30 cellular contexts compared by ENCODE assay signal in the genomic region with DNA sequence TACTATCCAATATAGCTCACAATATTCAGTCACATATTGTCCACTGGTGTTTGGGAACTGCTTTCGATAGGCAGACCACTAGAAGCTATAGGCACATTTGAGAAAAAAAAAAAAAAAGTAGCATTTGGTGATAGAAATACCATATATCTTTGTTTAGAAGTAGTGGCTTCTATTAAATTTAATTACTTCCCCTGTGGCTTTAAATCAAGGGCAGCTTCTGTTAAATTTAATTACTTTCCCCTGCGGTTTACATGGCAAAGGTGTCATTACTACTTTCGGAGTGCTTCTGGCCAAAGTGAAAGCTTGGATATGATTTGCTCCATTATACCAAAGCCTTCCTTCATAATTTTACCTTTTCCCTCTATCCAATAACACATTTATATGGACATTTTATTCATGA.
A peak's percentile ranks its signal among the peaks of the same experiment; 100 is the strongest.
DNase-seq lines count a peak whose midpoint lies in the region; ATAC-seq and TF ChIP-seq lines count a peak whose summit lies in the region.
"Had no signal": no experiment of that assay in that cellular context is flagged by ENCODE, and none has a peak within 500 bp of the region (broad histone marks: within the 10 kb centered on the region; RNA-seq: fewer than 3 reads in every experiment).

No MANE protein-coding gene starts in this region.

- peak overlapping the region; percentile 78 for H3K4me2 ChIP-seq in OCI-LY7 (ENCODE audit: low read length)
- H3K4me2 ChIP-seq: BLaER1, hepatocyte, neural progenitor cell, smooth muscle cell had no signal

- CTCF ChIA-PET in OCI-LY7 (lab: Charles Lee; ENCODE audit: unreplicated experiment), result interaction anchor here (0.7 kb wide), 1 partner anchor 9 kb away, joined by 4 read pairs; no protein-coding TSS in a partner anchor

- ATAC-seq in activated naive CD8-positive, alpha-beta T cell treated with anti-CD3 and anti-CD28 coated beads, Interleukin-2, amount 50 U/mL, for 24 hours, result no peak
- ATAC-seq in memory B cell (ENCODE audit: low read depth) (peak; percentile 45), GM19452 (IDR thresholded peaks at IDR 0.05; ENCODE audit: unreplicated experiment) (no peak), HG03571 (IDR thresholded peaks at IDR 0.05; ENCODE audit: unreplicated experiment) (no peak)
- ATAC-seq: activated naive CD4-positive, alpha-beta T cell treated with anti-CD3 and anti-CD28 coated beads, Interleukin-2, amount 50 U/mL, for 72 hours; gastroesophageal sphincter; T-cell had no signal

- H3K4me1 Mint-ChIP-seq in activated naive CD8-positive, alpha-beta T cell (ENCODE audit: low read depth), result peaks cover 12% of the 10 kb centered on the region
- peaks cover 8% of the 10 kb centered on the region for H3K4me1 Mint-ChIP-seq in activated naive CD8-positive, alpha-beta T cell treated with anti-CD3 and anti-CD28 coated beads, Interleukin-2, amount 50 U/mL, for 24 hours
- peaks cover 5% of the 10 kb centered on the region for H3K4me1 Mint-ChIP-seq in memory B cell

- no peaks in the 10 kb centered on the region for H3K36me3 Mint-ChIP-seq in activated naive CD8-positive, alpha-beta T cell
- no peaks in the 10 kb centered on the region for H3K36me3 Mint-ChIP-seq in activated naive CD8-positive, alpha-beta T cell treated with anti-CD3 and anti-CD28 coated beads, Interleukin-2, amount 50 U/mL, for 24 hours (ENCODE audit: low read depth)
- H3K36me3 Mint-ChIP-seq in memory B cell, result no peaks in the 10 kb centered on the region
- H3K36me3 Mint-ChIP-seq: activated naive CD4-positive, alpha-beta T cell treated with anti-CD3 and anti-CD28 coated beads, Interleukin-2, amount 50 U/mL, for 72 hours; neural progenitor cell; T-cell had no signal

- intact Hi-C loops in OCI-LY7 (cut with micrococcal nuclease; ENCODE audit: unreplicated experiment), result loop anchor here (10.0 kb wide), 4 partner anchors 376 to 1664 kb away; a partner anchor contains a TSS

- no peaks in the 10 kb centered on the region for H3K36me3 ChIP-seq in OCI-LY7 (ENCODE audit: insufficient read depth, low read length)
- H3K36me3 ChIP-seq: BLaER1, gastroesophageal sphincter, neural progenitor cell, pancreas, Peyer's patch, right atrium auricular region, suprapubic skin, upper lobe of left lung had no signal

- DNase-seq in activated naive CD8-positive, alpha-beta T cell treated with anti-CD3 and anti-CD28 coated beads, Interleukin-2, amount 50 U/mL, for 24 hours, result no peak
- DNase-seq in NCI-H1105 (lab: John Stamatoyannopoulos, UW) (peak; percentile 31), OCI-LY7 (ENCODE audit: low spot score) (no peak), memory B cell (ENCODE audit: low spot score in 2 of 2) (no peak), DMS53 (lab: John Stamatoyannopoulos, UW) (no peak)
- DNase-seq: activated CD4-positive, alpha-beta T cell treated with anti-CD3 and anti-CD28 coated beads, Interleukin-2, amount 10 ng/mL, durations not matched to agents 7 days and 5 days; anterior cingulate cortex; DMS79; GDM1; kidney glomerular epithelial cell; NCI-H1092; NCI-H446; pancreas; Peyer's patch; SHP77; stimulated activated naive CD4-positive, alpha-beta T cell treated with Interleukin-2 at 50 U/mL for 16 hours; T-cell; upper lobe of left lung had no signal

- no peak overlapping the region for H3K27ac Mint-ChIP-seq in activated naive CD8-positive, alpha-beta T cell
- H3K27ac Mint-ChIP-seq in activated naive CD8-positive, alpha-beta T cell treated with anti-CD3 and anti-CD28 coated beads, Interleukin-2, amount 50 U/mL, for 24 hours, result no peak overlapping the region
- H3K27ac Mint-ChIP-seq in memory B cell, result no peak overlapping the region
- H3K27ac Mint-ChIP-seq: activated CD4-positive, alpha-beta T cell treated with anti-CD3 and anti-CD28 coated beads, Interleukin-2, amount 10 ng/mL, durations not matched to agents 7 days and 5 days; activated naive CD4-positive, alpha-beta T cell treated with anti-CD3 and anti-CD28 coated beads, Interleukin-2, amount 50 U/mL, for 72 hours; neural progenitor cell; T-cell had no signal

- H3K79me2 ChIP-seq in OCI-LY7 (ENCODE audit: insufficient read depth, low read depth, low read length), result no peaks in the 10 kb centered on the region
- H3K79me2 ChIP-seq: hepatocyte had no signal

- BruUV-seq in OCI-LY7 (replicated peaks; lab: Mats Ljungman, UMichigan), result no TSS peak

- H3K9me2 ChIP-seq in OCI-LY7 (ENCODE audit: insufficient read depth, low read length), result no peaks in the 10 kb centered on the region

- peak overlapping the region; percentile 56 for H3K4me3 ChIP-seq in OCI-LY7 (ENCODE audit: low read depth, low read length, poor library complexity, severe bottlenecking)
- H3K4me3 ChIP-seq: BLaER1, gastroesophageal sphincter, hepatocyte, lung, neural progenitor cell, pancreas, Peyer's patch, right atrium auricular region, smooth muscle cell, suprapubic skin, upper lobe of left lung had no signal

- H3K4me3 Mint-ChIP-seq in activated naive CD8-positive, alpha-beta T cell, result peak overlapping the region; percentile 10
- no peak overlapping the region for H3K4me3 Mint-ChIP-seq in activated naive CD8-positive, alpha-beta T cell treated with anti-CD3 and anti-CD28 coated beads, Interleukin-2, amount 50 U/mL, for 24 hours
- no peak overlapping the region for H3K4me3 Mint-ChIP-seq in memory B cell
- H3K4me3 Mint-ChIP-seq: activated CD4-positive, alpha-beta T cell treated with anti-CD3 and anti-CD28 coated beads, Interleukin-2, amount 10 ng/mL, durations not matched to agents 7 days and 5 days; neural progenitor cell; T-cell had no signal

- POLR2A ChIA-PET in OCI-LY7 (lab: Charles Lee), result interaction anchor here (0.5 to 2.4 kb wide), 9 partner anchors 8 to 1154 kb away, joined by 3 to 21 read pairs (median 3); a partner anchor contains a TSS

- H3K9me3 ChIP-seq in OCI-LY7 (ENCODE audit: low read length), result no peaks in the 10 kb centered on the region; the same call in 1 of the 2 replicates
- H3K9me3 ChIP-seq: BLaER1, gastroesophageal sphincter, pancreas, Peyer's patch, right atrium auricular region, suprapubic skin, upper lobe of left lung had no signal

- H4K20me1 ChIP-seq in OCI-LY7 (ENCODE audit: insufficient read depth, low read length), result no peaks in the 10 kb centered on the region
- H4K20me1 ChIP-seq: BLaER1 had no signal

- H3K4me1 ChIP-seq in OCI-LY7 (ENCODE audit: insufficient read depth, low read length, poor library complexity, severe bottlenecking), result peaks cover 58% of the 10 kb centered on the region
- H3K4me1 ChIP-seq: BLaER1, gastroesophageal sphincter, Peyer's patch, right atrium auricular region, upper lobe of left lung had no signal

- no peak for TF ChIP-seq CTCF in OCI-LY7 (conservative IDR thresholded peaks at IDR 0.05; ENCODE audit: low read length)

- H2AFZ ChIP-seq in OCI-LY7 (ENCODE audit: low read length), result peak overlapping the region; percentile 99
- H2AFZ ChIP-seq: hepatocyte had no signal

- no peaks in the 10 kb centered on the region for H3K9me3 Mint-ChIP-seq in activated naive CD8-positive, alpha-beta T cell (ENCODE audit: low read depth)
- H3K9me3 Mint-ChIP-seq in activated naive CD8-positive, alpha-beta T cell treated with anti-CD3 and anti-CD28 coated beads, Interleukin-2, amount 50 U/mL, for 24 hours, result no peaks in the 10 kb centered on the region
- H3K9me3 Mint-ChIP-seq in memory B cell, result no peaks in the 10 kb centered on the region
- H3K9me3 Mint-ChIP-seq: activated CD4-positive, alpha-beta T cell treated with anti-CD3 and anti-CD28 coated beads, Interleukin-2, amount 10 ng/mL, durations not matched to agents 7 days and 5 days; activated naive CD4-positive, alpha-beta T cell treated with anti-CD3 and anti-CD28 coated beads, Interleukin-2, amount 50 U/mL, for 72 hours; neural progenitor cell; T-cell had no signal

- no peaks in the 10 kb centered on the region for H3K27me3 Mint-ChIP-seq in activated naive CD8-positive, alpha-beta T cell
- H3K27me3 Mint-ChIP-seq in activated naive CD8-positive, alpha-beta T cell treated with anti-CD3 and anti-CD28 coated beads, Interleukin-2, amount 50 U/mL, for 24 hours, result no peaks in the 10 kb centered on the region
- H3K27me3 Mint-ChIP-seq in memory B cell, result peaks cover 1% of the 10 kb centered on the region
- H3K27me3 Mint-ChIP-seq: activated CD4-positive, alpha-beta T cell treated with anti-CD3 and anti-CD28 coated beads, Interleukin-2, amount 10 ng/mL, durations not matched to agents 7 days and 5 days; T-cell had no signal

- no peak overlapping the region for H3K27ac ChIP-seq in OCI-LY7 (ENCODE audit: low read depth, low read length, poor library complexity, severe bottlenecking)
- H3K27ac ChIP-seq: BLaER1, gastroesophageal sphincter, hepatocyte, neural progenitor cell, pancreas, Peyer's patch, right atrium auricular region, suprapubic skin, upper lobe of left lung had no signal
